Comparison of ENCODE assay signal across 33 cellular contexts in genomic region chr2:227824711-227825110, GRCh38. TPM values are rescaled to one million over a fixed set of nuclear protein-coding genes. Genes with fewer than 3 reads are reported as not detected.
"Had no signal": no experiment of that assay in that cellular context is flagged by ENCODE, and none has a peak within 500 bp of the region (broad histone marks: within the 10 kb centered on the region; RNA-seq: fewer than 3 reads in every experiment).

No MANE protein-coding gene starts in this region.

- H3K4me3 Mint-ChIP-seq: immature natural killer cell; memory B cell; naive B cell; natural killer cell; nephron progenitor cell; neural progenitor cell; stimulated activated memory B cell treated with anti-CD40 and anti-IgM and Interleukin-4, amounts not matched to agents 10 μg/mL and 1 μg/mL and 100 μg/mL, for 72 hours; stimulated activated naive CD8-positive, alpha-beta T cell treated with anti-CD3 and anti-CD28 coated beads, Interleukin-15, amount 100 ng/mL, for 72 hours had no signal

- ATAC-seq: heart left ventricle; natural killer cell; pancreas; right cardiac atrium; stimulated activated memory B cell treated with anti-CD40 and anti-IgM and Interleukin-4, amounts not matched to agents 10 μg/mL and 1 μg/mL and 100 μg/mL, for 72 hours; stimulated activated naive CD8-positive, alpha-beta T cell treated with anti-CD3 and anti-CD28 coated beads, Interleukin-15, amount 100 ng/mL, for 72 hours had no signal

- H3K9me3 ChIP-seq: heart left ventricle, left ventricle myocardium inferior, neutrophil, pancreas, prostate gland, sigmoid colon, transverse colon, upper lobe of left lung had no signal

- H3K36me3 Mint-ChIP-seq: immature natural killer cell; memory B cell; natural killer cell; neural progenitor cell; stimulated activated memory B cell treated with anti-CD40 and anti-IgM and Interleukin-4, amounts not matched to agents 10 μg/mL and 1 μg/mL and 100 μg/mL, for 72 hours had no signal

- H3K27me3 ChIP-seq: heart left ventricle, neural progenitor cell, neutrophil, pancreas, sigmoid colon, transverse colon, upper lobe of left lung had no signal

- H3K4me1 Mint-ChIP-seq: immature natural killer cell; naive B cell; natural killer cell; nephron progenitor cell; neural progenitor cell; stimulated activated memory B cell treated with anti-CD40 and anti-IgM and Interleukin-4, amounts not matched to agents 10 μg/mL and 1 μg/mL and 100 μg/mL, for 72 hours had no signal

- H3K4me3 ChIP-seq: heart left ventricle, left ventricle myocardium inferior, lung, neural progenitor cell, pancreas, prostate gland, sigmoid colon, smooth muscle cell, transverse colon, upper lobe of left lung had no signal

- H3K27ac Mint-ChIP-seq: immature natural killer cell; memory B cell; naive B cell; natural killer cell; nephron progenitor cell; neural progenitor cell; stimulated activated memory B cell treated with anti-CD40 and anti-IgM and Interleukin-4, amounts not matched to agents 10 μg/mL and 1 μg/mL and 100 μg/mL, for 72 hours; stimulated activated naive CD8-positive, alpha-beta T cell treated with anti-CD3 and anti-CD28 coated beads, Interleukin-15, amount 100 ng/mL, for 72 hours had no signal

- H3K9me3 Mint-ChIP-seq: nephron progenitor cell, neural progenitor cell had no signal

- H3K36me3 ChIP-seq: heart left ventricle, left ventricle myocardium inferior, neural progenitor cell, neutrophil, pancreas, prostate gland, sigmoid colon, transverse colon, upper lobe of left lung had no signal

- H3K4me1 ChIP-seq: heart left ventricle, left ventricle myocardium inferior, neural progenitor cell, pancreas, prostate gland, sigmoid colon, upper lobe of left lung had no signal

- DNase-seq: heart left ventricle; hypothalamus; immature natural killer cell; islet precursor cell; left ventricle myocardium inferior; naive B cell; natural killer cell; nephron progenitor cell; pancreas; retina; right cardiac atrium; sigmoid colon; stimulated activated CD4-positive, alpha-beta T cell treated with anti-CD3 and anti-CD28 coated beads, Interleukin-1b, Interleukin-23, amount 100 ng/mL, for 48 hours; stimulated activated CD4-positive, alpha-beta T cell treated with anti-CD3 and anti-CD28 coated beads, Interleukin-2, amount 100 ng/mL, for 48 hours; stimulated activated CD4-positive, alpha-beta T cell treated with anti-CD3 and anti-CD28 coated beads, Interleukin-4, amount 100 ng/mL, for 4 hours; stimulated activated CD8-positive, alpha-beta memory T cell treated with anti-CD3 and anti-CD28 coated beads, Interleukin-4, amount 100 ng/mL, for 48 hours; stimulated activated naive CD4-positive, alpha-beta T cell treated with Interleukin-2 at 50 U/mL for 16 hours; stimulated activated naive CD8-positive, alpha-beta T cell treated with anti-CD3 and anti-CD28 coated beads, Interleukin-15, amount 100 ng/mL, for 72 hours; substantia nigra; transverse colon; upper lobe of left lung had no signal

- H3K27ac ChIP-seq: heart left ventricle, left ventricle myocardium inferior, neural progenitor cell, neutrophil, pancreas, prostate gland, sigmoid colon, transverse colon, upper lobe of left lung had no signal

RNA-seq across cellular contexts. Expression of gene CCL20, which starts 11.1 kb away (rescaled TPM):
- total RNA-seq: left ventricle myocardium inferior, right cardiac atrium, skeletal muscle tissue, temporal lobe, urinary bladder had no signal
- polyA plus RNA-seq: right cardiac atrium had no signal

RNA-seq across cellular contexts. Expression of gene DAW1, which starts 46.7 kb away (rescaled TPM):
- total RNA-seq: kidney epithelial cell, mononuclear cell, natural killer cell, sigmoid colon, skeletal muscle tissue, smooth muscle cell, transverse colon had no signal
- polyA plus RNA-seq: immature natural killer cell, pancreas, smooth muscle cell, urinary bladder had no signal
